Comparison of ENCODE assay signal across 8 cellular contexts in genomic region chr12:6662602-6662905, GRCh38. TPM values are rescaled to one million over a fixed set of nuclear protein-coding genes. Genes with fewer than 3 reads are reported as not detected.
A peak's percentile ranks its signal among the peaks of the same experiment; 100 is the strongest.
DNase-seq lines count a peak whose midpoint lies in the region; ATAC-seq and TF ChIP-seq lines count a peak whose summit lies in the region.

No MANE protein-coding gene starts in this region.

- no peak for TF ChIP-seq CTCF in MM.1S (IDR thresholded peaks at IDR 0.05; ENCODE audit: low read length)

- peaks cover 15% of the 10 kb centered on the region for H3K79me2 ChIP-seq in MM.1S (ENCODE audit: low read length)

- DNase-seq in SIG-M5 treated with dmso at 0.1 percent for 504 hours (lab: John Stamatoyannopoulos, UW; ENCODE audit: unreplicated experiment) (peak; percentile 70), SIG-M5 (lab: John Stamatoyannopoulos, UW) (no peak), MM.1S (no peak), NAMALWA (ENCODE audit: low spot score) (no peak)

- peak overlapping the region; percentile 57 for H3K9ac ChIP-seq in MM.1S (ENCODE audit: low read length)
- peak overlapping the region; percentile 69 for H3K9ac ChIP-seq in muscle layer of colon (ENCODE audit: low read length)

- H3K27ac ChIP-seq in MM.1S (ENCODE audit: low read length) (peak overlapping the region; percentile 26; the same call in 1 of the 2 replicates), ectodermal cell (ENCODE audit: insufficient read depth, low read depth, low read length, poor library complexity, severe bottlenecking) (peak overlapping the region; percentile 71), muscle layer of colon (ENCODE audit: low read depth, low read length) (peak overlapping the region; percentile 87)

- no peaks in the 10 kb centered on the region for H3K9me2 ChIP-seq in MM.1S (replicated peaks; ENCODE audit: insufficient read depth, low read length)

- H3K4me2 ChIP-seq in MM.1S (ENCODE audit: low read depth, low read length), result peak overlapping the region; percentile 84

- H4K20me1 ChIP-seq in MM.1S (ENCODE audit: insufficient read depth, low read length), result no peaks in the 10 kb centered on the region

- H3K9me3 ChIP-seq in MM.1S (replicated peaks; ENCODE audit: insufficient read depth, low read length), result no peaks in the 10 kb centered on the region
- H3K9me3 ChIP-seq in ectodermal cell (ENCODE audit: control insufficient read depth, low read length), result no peaks in the 10 kb centered on the region
- H3K9me3 ChIP-seq in muscle layer of colon (ENCODE audit: low read length), result no peaks in the 10 kb centered on the region

- H3K36me3 ChIP-seq in MM.1S (replicated peaks; ENCODE audit: insufficient read depth, low read length), result no peaks in the 10 kb centered on the region; the same call in 1 of the 2 replicates
- H3K36me3 ChIP-seq in ectodermal cell (ENCODE audit: control insufficient read depth, insufficient read depth, low read length), result peaks cover 8% of the 10 kb centered on the region
- peaks cover 15% of the 10 kb centered on the region for H3K36me3 ChIP-seq in muscle layer of colon (ENCODE audit: insufficient read depth, low read length)

- 1 to 2% methylated on average over 10 of the region's 10 CpGs for WGBS in ectodermal cell, 2 experiments

- H3K4me1 ChIP-seq in MM.1S (ENCODE audit: low read length) (peaks cover 11% of the 10 kb centered on the region), ectodermal cell (ENCODE audit: control insufficient read depth, insufficient read depth, low read length) (peaks cover 3% of the 10 kb centered on the region), muscle layer of colon (ENCODE audit: insufficient read depth, low read length) (peaks cover 12% of the 10 kb centered on the region)

- H3K4me3 ChIP-seq in MM.1S (ENCODE audit: low read length) (peak overlapping the region; percentile 96), ectodermal cell (ENCODE audit: insufficient read depth, low read depth, low read length) (peak overlapping the region; percentile 79), muscle layer of colon (ENCODE audit: low read depth in 1 of 2, low read length in 2 of 2) (peak overlapping the region; percentile 81 to 86)

- peak overlapping the region; percentile 86 for H2AFZ ChIP-seq in MM.1S (ENCODE audit: low read length)

- H3K27me3 ChIP-seq in MM.1S (replicated peaks; ENCODE audit: insufficient read depth, low read length), result no peaks in the 10 kb centered on the region
- H3K27me3 ChIP-seq in ectodermal cell (ENCODE audit: control insufficient read depth, insufficient read depth, low read length, poor library complexity, severe bottlenecking), result no peaks in the 10 kb centered on the region
- no peaks in the 10 kb centered on the region for H3K27me3 ChIP-seq in muscle layer of colon (ENCODE audit: control insufficient read depth in 1 of 2, insufficient read depth in 2 of 2, low read length in 2 of 2)

- no peak for ATAC-seq in HG03135 (IDR thresholded peaks at IDR 0.05; ENCODE audit: unreplicated experiment)
- ATAC-seq in GM18498 (IDR thresholded peaks at IDR 0.05; ENCODE audit: unreplicated experiment), result no peak

- H3F3A ChIP-seq in MM.1S (ENCODE audit: insufficient read depth, low read length), result peaks cover 10% of the 10 kb centered on the region; the same call in 1 of the 2 replicates

RNA-seq across cellular contexts. Expression of gene ING4, which starts 0.4 kb away (rescaled TPM):
- 62.1 TPM for polyA plus RNA-seq in ectodermal cell (2013, experiment 1 of 4)
- polyA plus RNA-seq in ectodermal cell (2013, experiment 2 of 4), result 70.1 TPM
- 51.5 TPM for polyA plus RNA-seq in ectodermal cell (2013, experiment 3 of 4)
- 66.0 TPM for polyA plus RNA-seq in ectodermal cell (2013, experiment 4 of 4)

RNA-seq across cellular contexts. Expression of gene ACRBP, which starts 15.3 kb away (rescaled TPM):
- 10.5 TPM for polyA plus RNA-seq in ectodermal cell (2013, experiment 1 of 4)
- 6.0 TPM for polyA plus RNA-seq in ectodermal cell (2013, experiment 2 of 4)
- 3.3 TPM for polyA plus RNA-seq in ectodermal cell (2013, experiment 3 of 4)
- polyA plus RNA-seq in ectodermal cell (2013, experiment 4 of 4), result 6.0 TPM

RNA-seq across cellular contexts. Expression of gene ZNF384, which starts 26.6 kb away (rescaled TPM):
- 109 TPM for polyA plus RNA-seq in ectodermal cell (2013, experiment 1 of 4)
- 101 TPM for polyA plus RNA-seq in ectodermal cell (2013, experiment 2 of 4)
- 73.6 TPM for polyA plus RNA-seq in ectodermal cell (2013, experiment 3 of 4)
- polyA plus RNA-seq in ectodermal cell (2013, experiment 4 of 4), result 87.5 TPM

RNA-seq across cellular contexts. Expression of gene LPAR5, which starts 26.8 kb away (rescaled TPM):
- 0.26 TPM for polyA plus RNA-seq in ectodermal cell (2013, experiment 1 of 4)
- 0.48 TPM for polyA plus RNA-seq in ectodermal cell (2013, experiment 2 of 4)
- 0.21 TPM for polyA plus RNA-seq in ectodermal cell (2013, experiment 3 of 4)
- polyA plus RNA-seq in ectodermal cell (2013, experiment 4 of 4), result 0.24 TPM

RNA-seq across cellular contexts. Expression of gene PIANP, which starts 38.1 kb away (rescaled TPM):
- polyA plus RNA-seq in ectodermal cell (2013, experiment 1 of 4), result 19.1 TPM
- 24.0 TPM for polyA plus RNA-seq in ectodermal cell (2013, experiment 2 of 4)
- polyA plus RNA-seq in ectodermal cell (2013, experiment 3 of 4), result 16.9 TPM
- 21.6 TPM for polyA plus RNA-seq in ectodermal cell (2013, experiment 4 of 4)

Comparison
In these comparisons a context has a peak if more than half of its experiments do, and no peak if none do; other contexts are left out.
1. H3K27ac ChIP-seq: peak in every context shown above with its lines; median percentile 87 in muscle layer of colon; 71 in ectodermal cell; 26 in MM.1S.